ENCODE assay signal across 19 cellular contexts in genomic region chr2:238502088-238502810, GRCh38.
A peak's percentile ranks its signal among the peaks of the same experiment; 100 is the strongest.
DNase-seq lines count a peak whose midpoint lies in the region; ATAC-seq, FAIRE-seq and TF ChIP-seq lines count a peak whose summit lies in the region.
"Had no signal": no experiment of that assay in that cellular context is flagged by ENCODE, and none has a peak within 500 bp of the region (broad histone marks: within the 10 kb centered on the region; RNA-seq: fewer than 3 reads in every experiment).

No MANE protein-coding gene starts in this region.

- no peak overlapping the region for H3K27ac ChIP-seq in coronary artery
- H3K27ac ChIP-seq in brain microvascular endothelial cell, result no peak overlapping the region
- H3K27ac ChIP-seq: SJSA1 had no signal

- no peaks in the 10 kb centered on the region for H3K36me3 Mint-ChIP-seq in nephron (ENCODE audit: low read depth)
- no peaks in the 10 kb centered on the region for H3K36me3 Mint-ChIP-seq in stimulated activated effector memory CD8-positive, alpha-beta T cell treated with anti-CD3 and anti-CD28 coated beads, Interleukin-12 subunit alpha, Interleukin-12 subunit beta, amount 100 ng/mL, for 72 hours
- peaks cover 2% of the 10 kb centered on the region for H3K36me3 Mint-ChIP-seq in chondrocyte (ENCODE audit: low read depth)
- H3K36me3 Mint-ChIP-seq: CD14-positive monocyte had no signal

- no peak for ATAC-seq in stimulated activated effector memory CD8-positive, alpha-beta T cell treated with anti-CD3 and anti-CD28 coated beads, Interleukin-12 subunit alpha, Interleukin-12 subunit beta, amount 100 ng/mL, for 72 hours
- ATAC-seq: PC-3 had no signal

- no peaks in the 10 kb centered on the region for H3K9me3 ChIP-seq in MG63
- H3K9me3 ChIP-seq: SJSA1 had no signal

- H3K9me3 Mint-ChIP-seq in nephron (no peaks in the 10 kb centered on the region), chondrocyte (ENCODE audit: low read depth) (peaks cover 3% of the 10 kb centered on the region)
- H3K9me3 Mint-ChIP-seq in stimulated activated effector memory CD8-positive, alpha-beta T cell treated with anti-CD3 and anti-CD28 coated beads, Interleukin-12 subunit alpha, Interleukin-12 subunit beta, amount 100 ng/mL, for 72 hours, result no peaks in the 10 kb centered on the region

- H3K4me1 Mint-ChIP-seq in nephron (peaks cover 33% of the 10 kb centered on the region), chondrocyte (ENCODE audit: low read depth) (peaks cover 11% of the 10 kb centered on the region)
- peaks cover 14% of the 10 kb centered on the region for H3K4me1 Mint-ChIP-seq in stimulated activated effector memory CD8-positive, alpha-beta T cell treated with anti-CD3 and anti-CD28 coated beads, Interleukin-12 subunit alpha, Interleukin-12 subunit beta, amount 100 ng/mL, for 72 hours
- H3K4me1 Mint-ChIP-seq: CD14-positive monocyte had no signal

- in situ Hi-C loops in brain microvascular endothelial cell (cut with HindIII; ENCODE audit: low pct_ligation_motif_present, low sequenced_read_pairs), result no loop called here

- H3K27ac Mint-ChIP-seq in nephron, result peak overlapping the region in 2 of 3 experiments; percentile 18 to 23
- H3K27ac Mint-ChIP-seq in stimulated activated effector memory CD8-positive, alpha-beta T cell treated with anti-CD3 and anti-CD28 coated beads, Interleukin-12 subunit alpha, Interleukin-12 subunit beta, amount 100 ng/mL, for 72 hours, result peak overlapping the region; percentile 43
- no peak overlapping the region for H3K27ac Mint-ChIP-seq in chondrocyte (ENCODE audit: unreplicated experiment)

- FAIRE-seq in HTR-8/SVneo (lab: Jason Lieb, UNC), result peak; percentile 98
- FAIRE-seq: H54 had no signal

- H3K27me3 Mint-ChIP-seq in nephron (ENCODE audit: low read depth) (peaks cover 3% of the 10 kb centered on the region), chondrocyte (ENCODE audit: low read depth) (no peaks in the 10 kb centered on the region)

- H3K36me3 ChIP-seq in brain microvascular endothelial cell (replicated peaks) (no peaks in the 10 kb centered on the region), MG63 (no peaks in the 10 kb centered on the region)
- H3K36me3 ChIP-seq: SJSA1 had no signal

- H3K4me3 ChIP-seq in coronary artery (no peak overlapping the region), brain microvascular endothelial cell (ENCODE audit: low read depth, low read length) (no peak overlapping the region), MG63 (no peak overlapping the region)
- H3K4me3 ChIP-seq: SJSA1 had no signal

- H3K4me3 Mint-ChIP-seq in nephron (no peak overlapping the region), chondrocyte (ENCODE audit: unreplicated experiment) (no peak overlapping the region)
- no peak overlapping the region for H3K4me3 Mint-ChIP-seq in stimulated activated effector memory CD8-positive, alpha-beta T cell treated with anti-CD3 and anti-CD28 coated beads, Interleukin-12 subunit alpha, Interleukin-12 subunit beta, amount 100 ng/mL, for 72 hours
- H3K4me3 Mint-ChIP-seq: CD14-positive monocyte had no signal

- DNase-seq in HTR-8/SVneo (ENCODE audit: insufficient read length, low spot score), result no peak
- peak; percentile 56 for DNase-seq in coronary artery (ENCODE audit: low spot score)
- DNase-seq in stimulated activated effector memory CD8-positive, alpha-beta T cell treated with anti-CD3 and anti-CD28 coated beads, Interleukin-12 subunit alpha, Interleukin-12 subunit beta, amount 100 ng/mL, for 72 hours (ENCODE audit: low spot score in 2 of 2), result no peak
- DNase-seq in brain microvascular endothelial cell, result no peak
- DNase-seq in MG63, result no peak
- DNase-seq in chondrocyte (ENCODE audit: low spot score), result no peak
- DNase-seq in GOT3 (lab: John Stamatoyannopoulos, UW), result no peak
- DNase-seq: AML-193, GF-D8, MV-4-11, NCI-H1417 treated with DMSO at 0.1 percent for 48 hours, NCI-H2029, NCI-H2171, NCI-H82, PC-3 had no signal

- no peaks in the 10 kb centered on the region for H3K27me3 ChIP-seq in brain microvascular endothelial cell (replicated peaks)
- no peaks in the 10 kb centered on the region for H3K27me3 ChIP-seq in MG63
- H3K27me3 ChIP-seq: SJSA1 had no signal

- TF ChIP-seq CTCF in coronary artery (IDR thresholded peaks at IDR 0.05) (no peak), nephron (IDR thresholded peaks at IDR 0.05; ENCODE audit: unreplicated experiment in 3 of 3) (no peak), brain microvascular endothelial cell (IDR thresholded peaks at IDR 0.05; ENCODE audit: low read depth, low read length, missing control alignments) (no peak), chondrocyte (IDR thresholded peaks at IDR 0.05) (no peak)
